In the genomic region with DNA sequence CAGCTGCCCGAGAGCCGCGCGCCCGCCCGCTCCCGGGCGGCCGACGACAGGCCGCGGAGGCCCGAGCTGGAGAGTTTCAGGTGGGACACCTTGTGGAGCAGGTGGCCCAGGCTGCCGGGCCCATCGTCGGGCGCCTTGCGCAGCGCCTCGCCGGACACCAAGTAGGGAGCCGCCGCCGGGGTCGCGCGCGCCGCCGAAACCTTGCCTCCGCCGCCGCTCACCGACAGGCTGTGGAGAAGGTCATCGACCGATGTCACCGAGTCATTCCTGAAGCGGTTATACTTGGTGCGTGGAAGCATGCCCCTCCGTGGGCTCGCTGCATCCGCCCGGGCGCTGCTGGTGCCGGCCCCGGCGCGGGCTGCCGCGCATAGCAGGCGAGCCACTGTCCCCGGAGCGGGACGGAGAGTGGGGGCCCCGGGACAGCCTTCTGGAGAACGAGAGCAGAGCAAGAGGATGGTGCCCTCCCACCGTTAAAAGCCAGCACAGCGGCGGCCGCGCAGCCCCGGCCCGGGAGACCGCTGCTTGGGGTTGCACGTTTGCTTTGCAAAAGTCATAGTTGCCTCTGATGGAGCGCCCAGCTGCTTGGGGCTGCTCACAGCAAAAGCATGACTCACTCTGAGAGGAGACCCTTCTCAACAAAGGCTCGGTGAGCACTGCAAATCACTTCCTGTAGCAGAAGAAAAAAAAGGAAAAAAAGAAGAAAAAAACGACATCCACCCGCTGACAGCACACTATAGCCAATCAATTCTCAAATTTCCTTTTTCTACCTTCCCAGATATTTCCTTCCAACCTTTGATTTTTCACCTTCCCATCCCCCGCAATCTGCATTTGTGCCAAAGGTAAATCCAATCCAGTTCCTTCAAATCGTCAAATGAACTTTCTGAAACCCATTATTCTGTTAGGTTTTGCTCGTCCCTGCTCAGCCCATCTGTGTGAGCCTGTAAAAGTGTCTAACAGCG, we compare ENCODE assay signal across 8 cellular contexts. TPM values are rescaled to one million over a fixed set of nuclear protein-coding genes. Genes with fewer than 3 reads are reported as not detected.
DNase-seq lines count a peak whose midpoint lies in the region; ATAC-seq and TF ChIP-seq lines count a peak whose summit lies in the region.

A gene with protein sequence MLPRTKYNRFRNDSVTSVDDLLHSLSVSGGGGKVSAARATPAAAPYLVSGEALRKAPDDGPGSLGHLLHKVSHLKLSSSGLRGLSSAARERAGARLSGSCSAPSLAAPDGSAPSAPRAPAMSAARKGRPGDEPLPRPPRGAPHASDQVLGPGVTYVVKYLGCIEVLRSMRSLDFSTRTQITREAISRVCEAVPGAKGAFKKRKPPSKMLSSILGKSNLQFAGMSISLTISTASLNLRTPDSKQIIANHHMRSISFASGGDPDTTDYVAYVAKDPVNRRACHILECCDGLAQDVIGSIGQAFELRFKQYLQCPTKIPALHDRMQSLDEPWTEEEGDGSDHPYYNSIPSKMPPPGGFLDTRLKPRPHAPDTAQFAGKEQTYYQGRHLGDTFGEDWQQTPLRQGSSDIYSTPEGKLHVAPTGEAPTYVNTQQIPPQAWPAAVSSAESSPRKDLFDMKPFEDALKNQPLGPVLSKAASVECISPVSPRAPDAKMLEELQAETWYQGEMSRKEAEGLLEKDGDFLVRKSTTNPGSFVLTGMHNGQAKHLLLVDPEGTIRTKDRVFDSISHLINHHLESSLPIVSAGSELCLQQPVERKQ (minus strand): TSS at position 657 of the 959 bp plus-strand sequence. CDS start 358 bp downstream, at position 299.

- DNase-seq in activated T-cell treated with anti-CD3 and anti-CD28 coated beads, Interleukin-2, amount 50 U/mL, for 24 hours: peak; percentile 37
- DNase-seq in activated T-cell treated with anti-CD3 and anti-CD28 coated beads, Interleukin-2, amount 50 U/mL, for 1 hour: no peak
- DNase-seq in astrocyte of the spinal cord (ENCODE audit: low read depth, low spot score) (peak; percentile 63), left lung (peak in 1 of 2 donors; percentile 76), D341Med (ENCODE audit: low spot score) (no peak)

- H3K9me3 Mint-ChIP-seq in activated T-cell treated with anti-CD3 and anti-CD28 coated beads, Interleukin-2, amount 50 U/mL, for 24 hours: no peaks in the 10 kb centered on the region

- H3K9me3 ChIP-seq in left lung: no peaks in the 10 kb centered on the region

- TF ChIP-seq CTCF in astrocyte of the spinal cord (IDR thresholded peaks at IDR 0.05; ENCODE audit: low read depth, low read length) (no peak), left lung (IDR thresholded peaks at IDR 0.05) (no peak)

- no peaks in the 10 kb centered on the region for H3K36me3 Mint-ChIP-seq in activated T-cell treated with anti-CD3 and anti-CD28 coated beads, Interleukin-2, amount 50 U/mL, for 24 hours (ENCODE audit: low read depth)

- peak within 1 kb of the TSS; percentile 79 to 93 for H3K27ac ChIP-seq in left lung
- H3K27ac ChIP-seq in temporal lobe (ENCODE audit: low read depth, low read length): peak within 1 kb of the TSS; percentile 30

- peak within 1 kb of the TSS; percentile 30 for H3K4me3 Mint-ChIP-seq in activated T-cell treated with anti-CD3 and anti-CD28 coated beads, Interleukin-2, amount 50 U/mL, for 24 hours

- H3K4me1 Mint-ChIP-seq in activated T-cell treated with anti-CD3 and anti-CD28 coated beads, Interleukin-2, amount 50 U/mL, for 24 hours (ENCODE audit: low read depth): peaks cover 22% of the 10 kb centered on the region

- H3K27me3 ChIP-seq in left lung: peaks cover 11 to 74% of the 10 kb centered on the region in 2 donors

- H3K4me1 ChIP-seq in left lung: peaks cover 11 to 20% of the 10 kb centered on the region in 2 donors

- H3K4me3 ChIP-seq in astrocyte of the spinal cord (ENCODE audit: low read depth, low read length) (peak within 1 kb of the TSS; percentile 62), left lung (peak within 1 kb of the TSS; percentile 41 to 49)

- intact Hi-C loops in left lung (cut with DNase I): no loop called here

- ATAC-seq in left lung (peak; percentile 27), GM21390 (IDR thresholded peaks at IDR 0.05; ENCODE audit: unreplicated experiment) (no peak), HG03442 (IDR thresholded peaks at IDR 0.05; ENCODE audit: unreplicated experiment) (no peak)

- in situ Hi-C loops in astrocyte of the spinal cord (cut with HindIII; ENCODE audit: low sequenced_read_pairs): no loop called here

- H3K27ac Mint-ChIP-seq in activated T-cell treated with anti-CD3 and anti-CD28 coated beads, Interleukin-2, amount 50 U/mL, for 24 hours: peak within 1 kb of the TSS; percentile 39

- no peaks in the 10 kb centered on the region for H3K36me3 ChIP-seq in left lung

- peaks cover 81% of the 10 kb centered on the region for H3K27me3 Mint-ChIP-seq in activated T-cell treated with anti-CD3 and anti-CD28 coated beads, Interleukin-2, amount 50 U/mL, for 24 hours

RNA-seq across cellular contexts. Expression of the gene that starts here (rescaled TPM):
- 10 to 100 TPM; 12.7 to 19.2 TPM for total RNA-seq in left lung
- total RNA-seq in temporal lobe: 59.0 TPM

Comparison
In these comparisons a context has a peak if more than half of its experiments do, and no peak if none do; other contexts are left out.
1. DNase-seq: peak in activated T-cell treated with anti-CD3 and anti-CD28 coated beads, Interleukin-2, amount 50 U/mL, for 24 hours (single experiment) and astrocyte of the spinal cord (single experiment); none in activated T-cell treated with anti-CD3 and anti-CD28 coated beads, Interleukin-2, amount 50 U/mL, for 1 hour (single experiment) and D341Med (single experiment).